In genomic region chr10:115720121-115720520, GRCh38 we compare ENCODE assay signal across 23 cellular contexts.
"Had no signal": no experiment of that assay in that cellular context is flagged by ENCODE, and none has a peak within 500 bp of the region (broad histone marks: within the 10 kb centered on the region; RNA-seq: fewer than 3 reads in every experiment).

No MANE protein-coding gene starts in this region.

- H3K27me3 ChIP-seq: colonic mucosa, dorsolateral prefrontal cortex, esophagus muscularis mucosa, esophagus squamous epithelium, foreskin keratinocyte, gastrocnemius medialis, gastroesophageal sphincter, heart left ventricle, heart right ventricle had no signal

- DNase-seq: colonic mucosa; cortex of kidney; dermis blood vessel endothelial cell; dorsolateral prefrontal cortex; effector CD4-positive, alpha-beta T cell; effector CD8-positive, alpha-beta T cell; effector memory CD4-positive, alpha-beta T cell; effector memory CD8-positive, alpha-beta T cell; endodermal cell; erythroblast; esophagus squamous epithelium; foreskin fibroblast; foreskin keratinocyte; foreskin melanocyte; gastrocnemius medialis; glutamatergic neuron; head of caudate nucleus; heart left ventricle; heart right ventricle had no signal

- H3K36me3 ChIP-seq: colonic mucosa, esophagus muscularis mucosa, esophagus squamous epithelium, gastrocnemius medialis, gastroesophageal sphincter, heart left ventricle, heart right ventricle had no signal

- H3K4me3 ChIP-seq: colonic mucosa, coronary artery, dorsolateral prefrontal cortex, esophagus muscularis mucosa, esophagus squamous epithelium, gastrocnemius medialis, gastroesophageal sphincter, heart left ventricle, heart right ventricle had no signal

- H3K27ac ChIP-seq: colonic mucosa, coronary artery, dorsolateral prefrontal cortex, epithelial cell of prostate, esophagus muscularis mucosa, esophagus squamous epithelium, foreskin keratinocyte, gastrocnemius medialis, gastroesophageal sphincter, heart left ventricle, heart right ventricle had no signal

- H3K9me3 ChIP-seq: colonic mucosa, esophagus muscularis mucosa, esophagus squamous epithelium, gastrocnemius medialis, gastroesophageal sphincter, heart left ventricle, heart right ventricle had no signal

- H3K4me1 ChIP-seq: colonic mucosa, esophagus muscularis mucosa, esophagus squamous epithelium, foreskin keratinocyte, gastrocnemius medialis, gastroesophageal sphincter, heart left ventricle, heart right ventricle had no signal
